In genomic region chr9:79565245-79565644, GRCh38 we compare ENCODE assay signal across 10 cellular contexts. TPM values are rescaled to one million over a fixed set of nuclear protein-coding genes. Genes with fewer than 3 reads are reported as not detected.
A peak's percentile ranks its signal among the peaks of the same experiment; 100 is the strongest.
DNase-seq lines count a peak whose midpoint lies in the region; ATAC-seq and TF ChIP-seq lines count a peak whose summit lies in the region.
"Had no signal": no experiment of that assay in that cellular context is flagged by ENCODE, and none has a peak within 500 bp of the region (broad histone marks: within the 10 kb centered on the region; RNA-seq: fewer than 3 reads in every experiment).

No MANE protein-coding gene starts in this region.

- H3K9me3 ChIP-seq in mucosa of descending colon (no peaks in the 10 kb centered on the region), left ventricle myocardium inferior (replicated peaks) (peaks cover 6% of the 10 kb centered on the region), ovary (no peaks in the 10 kb centered on the region)

- DNase-seq in NCI-H510A treated with DMSO at 0.1 percent for 48 hours (lab: John Stamatoyannopoulos, UW) (peak; percentile 59), NCI-H510A (lab: John Stamatoyannopoulos, UW) (no peak), LHCN-M2 (ENCODE audit: low read depth) (peak; percentile 78), mucosa of descending colon (no peak), left ventricle myocardium inferior (no peak), ovary (no peak), hippocampal formation (lab: John Stamatoyannopoulos, UW) (no peak)
- DNase-seq: endodermal cell; naive thymus-derived CD4-positive, alpha-beta T cell had no signal

- TF ChIP-seq POLR2A in ovary (IDR thresholded peaks at IDR 0.05) = no peak

- TF ChIP-seq EP300 in ovary (IDR thresholded peaks at IDR 0.05) = no peak

- no peak overlapping the region for H3K27ac ChIP-seq in left ventricle myocardium inferior (replicated peaks)
- no peak overlapping the region for H3K27ac ChIP-seq in ovary

- WGBS in ovary, 3 donors = 62 to 79% (median 68%) methylated on average over 2 of the region's 2 CpGs

- no peaks in the 10 kb centered on the region for H3K4me1 ChIP-seq in mucosa of descending colon (ENCODE audit: low read depth)
- peaks cover 4% of the 10 kb centered on the region for H3K4me1 ChIP-seq in left ventricle myocardium inferior
- no peaks in the 10 kb centered on the region for H3K4me1 ChIP-seq in ovary (ENCODE audit: insufficient read depth)

- H3K27me3 ChIP-seq in left ventricle myocardium inferior (ENCODE audit: low read depth) (peaks cover 47% of the 10 kb centered on the region), ovary (no peaks in the 10 kb centered on the region)

- intact Hi-C loops in mucosa of descending colon (cut with DNase I, micrococcal nuclease) (no loop called here), left ventricle myocardium inferior (cut with micrococcal nuclease) (no loop called here), ovary (cut with DNase I) (no loop called here)

- H3K36me3 ChIP-seq in mucosa of descending colon (ENCODE audit: low read depth) (no peaks in the 10 kb centered on the region), left ventricle myocardium inferior (no peaks in the 10 kb centered on the region), ovary (no peaks in the 10 kb centered on the region)

- ATAC-seq in HG02588 (IDR thresholded peaks at IDR 0.05; ENCODE audit: unreplicated experiment) (peak; percentile 94), mucosa of descending colon (peak; percentile 58)
- ATAC-seq: naive thymus-derived CD4-positive, alpha-beta T cell had no signal

- H3K4me3 ChIP-seq in mucosa of descending colon (no peak overlapping the region), left ventricle myocardium inferior (no peak overlapping the region), ovary (no peak overlapping the region)

- TF ChIP-seq CTCF in mucosa of descending colon (IDR thresholded peaks at IDR 0.05) = no peak
- TF ChIP-seq CTCF in left ventricle myocardium inferior (IDR thresholded peaks at IDR 0.05; ENCODE audit: borderline replicate concordance) = no peak
- no peak for TF ChIP-seq CTCF in ovary (IDR thresholded peaks at IDR 0.05)

RNA-seq across cellular contexts. Expression of gene TLE4, which starts 6.5 kb away (rescaled TPM):
- total RNA-seq in LHCN-M2 (2014; rRNA removed) = 48.4 and 48.8 TPM in 2 replicates
- 26.7 TPM for polyA plus RNA-seq in LHCN-M2 (2012)
- total RNA-seq in mucosa of descending colon = 10 to 100 TPM; 23.9 to 38.4 (median 29.8) TPM
- 10.3 TPM for total RNA-seq in left ventricle myocardium inferior
- 10 to 100 TPM; 50.3 to 67.5 (median 56.1) TPM for total RNA-seq in ovary
- polyA plus RNA-seq in ovary = 10 to 100 TPM; 34.6 to 48.6 TPM

Comparison
In these comparisons a context has a peak if more than half of its experiments do, and no peak if none do; other contexts are left out.
1. DNase-seq: peak in NCI-H510A treated with DMSO at 0.1 percent for 48 hours (single experiment) and LHCN-M2 (single experiment); none in NCI-H510A (single experiment), mucosa of descending colon (0 of 3), left ventricle myocardium inferior (single experiment), ovary (0 of 5) and hippocampal formation (0 of 2).